10 cellular contexts compared by ENCODE assay signal in the genomic region with DNA sequence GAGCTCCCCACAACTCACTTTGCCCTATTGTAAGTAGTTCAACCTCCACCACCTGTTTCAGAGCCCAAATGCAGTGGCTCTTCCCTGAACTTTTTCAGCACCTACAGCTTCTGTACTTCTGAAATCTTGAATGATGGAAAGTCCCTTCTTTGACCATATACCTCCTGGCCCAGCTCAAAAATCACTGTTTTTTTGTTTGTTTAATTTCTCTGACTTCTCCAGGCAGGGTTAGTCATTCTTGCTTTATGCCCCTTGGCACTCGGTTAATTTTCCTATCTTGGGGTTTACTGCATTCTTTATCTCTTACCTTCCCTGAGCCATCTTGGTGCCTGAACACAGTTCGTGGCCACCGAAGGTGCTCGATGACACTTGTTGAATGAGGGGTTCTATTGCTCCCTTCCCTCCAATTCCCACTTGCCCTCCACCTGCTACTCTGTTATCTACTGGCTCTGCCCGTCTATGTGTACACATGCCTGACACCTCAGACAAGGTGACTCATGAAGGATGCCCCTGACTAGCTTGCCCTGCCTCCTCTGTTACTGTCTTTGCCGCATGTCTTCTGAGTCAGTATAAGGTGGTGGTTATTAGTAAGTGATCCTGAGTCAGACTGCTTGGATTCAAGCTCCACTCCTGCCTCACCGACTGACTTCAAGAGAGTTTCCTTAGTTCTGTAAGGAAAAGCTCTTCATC. TPM values are rescaled to one million over a fixed set of nuclear protein-coding genes. Genes with fewer than 3 reads are reported as not detected.
DNase-seq lines count a peak whose midpoint lies in the region; ATAC-seq and TF ChIP-seq lines count a peak whose summit lies in the region.
"Had no signal": no experiment of that assay in that cellular context is flagged by ENCODE, and none has a peak within 500 bp of the region (broad histone marks: within the 10 kb centered on the region; RNA-seq: fewer than 3 reads in every experiment).

No MANE protein-coding gene starts in this region.

- no peak for TF ChIP-seq CTCF in WTC11 (IDR thresholded peaks at IDR 0.05)

- H3K27me3 Mint-ChIP-seq in activated naive CD8-positive, alpha-beta T cell, result no peaks in the 10 kb centered on the region
- H3K27me3 Mint-ChIP-seq in WTC11 (ENCODE audit: low read depth), result no peaks in the 10 kb centered on the region

- CTCF ChIA-PET in WTC11 (lab: Charles Lee), result interaction anchor here (0.7 to 3.1 kb wide), 4 partner anchors 23 to 214 kb away, joined by 3 to 9 read pairs (median 4); partner anchors contain the start of gene AAAS

- H3K27ac Mint-ChIP-seq in activated naive CD8-positive, alpha-beta T cell, result peak overlapping the region; percentile 78
- H3K27ac Mint-ChIP-seq in WTC11, result no peak overlapping the region

- DNase-seq in AG08396 (ENCODE audit: low spot score) (peak; percentile 81), HK-2 (ENCODE audit: unreplicated experiment) (peak; percentile 77), mesenteric fat pad (ENCODE audit: low spot score) (peak; percentile 49), WTC11 (ENCODE audit: low spot score) (no peak), NCI-H146 (lab: John Stamatoyannopoulos, UW) (no peak)

- H3K36me3 Mint-ChIP-seq in activated naive CD8-positive, alpha-beta T cell, result no peaks in the 10 kb centered on the region
- H3K36me3 Mint-ChIP-seq in WTC11, result no peaks in the 10 kb centered on the region

- H3K9me3 Mint-ChIP-seq in activated naive CD8-positive, alpha-beta T cell (ENCODE audit: low read depth), result no peaks in the 10 kb centered on the region
- H3K9me3 Mint-ChIP-seq in WTC11, result no peaks in the 10 kb centered on the region

- POLR2A ChIA-PET in WTC11 (lab: Charles Lee), result no interaction called here

- no peak overlapping the region for H3K4me3 Mint-ChIP-seq in activated naive CD8-positive, alpha-beta T cell
- H3K4me3 Mint-ChIP-seq in WTC11, result no peak overlapping the region

- ATAC-seq in WTC11 (no peak), HG02981 (IDR thresholded peaks at IDR 0.05; ENCODE audit: unreplicated experiment) (no peak), HG03097 (IDR thresholded peaks at IDR 0.05; ENCODE audit: low FRiP score, unreplicated experiment) (no peak)

- peaks cover 8% of the 10 kb centered on the region for H3K4me1 Mint-ChIP-seq in activated naive CD8-positive, alpha-beta T cell (ENCODE audit: low read depth)
- no peaks in the 10 kb centered on the region for H3K4me1 Mint-ChIP-seq in WTC11

TF ChIP-seq in WTC11, 78 proteins besides CTCF, POLR2A, EP300 and RAD21:
- TF ChIP-seq, protein P1, sequence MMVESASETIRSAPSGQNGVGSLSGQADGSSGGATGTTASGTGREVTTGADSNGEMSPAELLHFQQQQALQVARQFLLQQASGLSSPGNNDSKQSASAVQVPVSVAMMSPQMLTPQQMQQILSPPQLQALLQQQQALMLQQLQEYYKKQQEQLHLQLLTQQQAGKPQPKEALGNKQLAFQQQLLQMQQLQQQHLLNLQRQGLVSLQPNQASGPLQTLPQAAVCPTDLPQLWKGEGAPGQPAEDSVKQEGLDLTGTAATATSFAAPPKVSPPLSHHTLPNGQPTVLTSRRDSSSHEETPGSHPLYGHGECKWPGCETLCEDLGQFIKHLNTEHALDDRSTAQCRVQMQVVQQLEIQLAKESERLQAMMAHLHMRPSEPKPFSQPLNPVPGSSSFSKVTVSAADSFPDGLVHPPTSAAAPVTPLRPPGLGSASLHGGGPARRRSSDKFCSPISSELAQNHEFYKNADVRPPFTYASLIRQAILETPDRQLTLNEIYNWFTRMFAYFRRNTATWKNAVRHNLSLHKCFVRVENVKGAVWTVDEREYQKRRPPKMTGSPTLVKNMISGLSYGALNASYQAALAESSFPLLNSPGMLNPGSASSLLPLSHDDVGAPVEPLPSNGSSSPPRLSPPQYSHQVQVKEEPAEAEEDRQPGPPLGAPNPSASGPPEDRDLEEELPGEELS (CRISPR knock-in tag; IDR thresholded peaks at IDR 0.05), result no peak
- TF ChIP-seq ZNF121 (CRISPR knock-in tag; IDR thresholded peaks at IDR 0.05), result no peak
- TF ChIP-seq CDX4 (CRISPR knock-in tag; IDR thresholded peaks at IDR 0.05; ENCODE audit: borderline replicate concordance), result no peak
- TF ChIP-seq, protein P2, sequence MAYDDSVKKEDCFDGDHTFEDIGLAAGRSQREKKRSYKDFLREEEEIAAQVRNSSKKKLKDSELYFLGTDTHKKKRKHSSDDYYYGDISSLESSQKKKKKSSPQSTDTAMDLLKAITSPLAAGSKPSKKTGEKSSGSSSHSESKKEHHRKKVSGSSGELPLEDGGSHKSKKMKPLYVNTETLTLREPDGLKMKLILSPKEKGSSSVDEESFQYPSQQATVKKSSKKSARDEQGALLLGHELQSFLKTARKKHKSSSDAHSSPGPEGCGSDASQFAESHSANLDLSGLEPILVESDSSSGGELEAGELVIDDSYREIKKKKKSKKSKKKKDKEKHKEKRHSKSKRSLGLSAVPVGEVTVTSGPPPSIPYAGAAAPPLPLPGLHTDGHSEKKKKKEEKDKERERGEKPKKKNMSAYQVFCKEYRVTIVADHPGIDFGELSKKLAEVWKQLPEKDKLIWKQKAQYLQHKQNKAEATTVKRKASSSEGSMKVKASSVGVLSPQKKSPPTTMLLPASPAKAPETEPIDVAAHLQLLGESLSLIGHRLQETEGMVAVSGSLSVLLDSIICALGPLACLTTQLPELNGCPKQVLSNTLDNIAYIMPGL (CRISPR knock-in tag; IDR thresholded peaks at IDR 0.05), result no peak
- TF ChIP-seq FOXP1 (CRISPR knock-in tag; IDR thresholded peaks at IDR 0.05; ENCODE audit: borderline replicate concordance), result no peak
- no peak for TF ChIP-seq E2F1 (CRISPR knock-in tag; IDR thresholded peaks at IDR 0.05)
- no peak for TF ChIP-seq USF1 (CRISPR knock-in tag; IDR thresholded peaks at IDR 0.05)

RNA-seq across cellular contexts. Expression of gene AMHR2, which starts 4.4 kb away (rescaled TPM):
- not detected for total RNA-seq in mesenteric fat pad
- total RNA-seq in WTC11 (2021), result not detected in 3 replicates
- total RNA-seq: activated CD8-positive, alpha-beta memory T cell treated with anti-CD3 and anti-CD28 coated beads for 36 hours; skeletal muscle tissue had no signal

RNA-seq across cellular contexts. Expression of gene PRR13, which starts 13.5 kb away (rescaled TPM):
- total RNA-seq in mesenteric fat pad (119 TPM), WTC11 (2021) (150 to 187 TPM (median 155 TPM) in 3 replicates)

RNA-seq across cellular contexts. Expression of gene PCBP2, which starts 23.9 kb away (rescaled TPM):
- total RNA-seq in mesenteric fat pad (722 TPM), WTC11 (2021) (981 to 1,004 TPM (median 984 TPM) in 3 replicates)

RNA-seq across cellular contexts. Expression of gene SP1, which starts 48.1 kb away (rescaled TPM):
- total RNA-seq in mesenteric fat pad, result 60.5 TPM
- total RNA-seq in WTC11 (2021), result 77.3 to 87.2 TPM (median 79.4 TPM) in 3 replicates

Comparison
In these comparisons a context has a peak if more than half of its experiments do, and no peak if none do; other contexts are left out.
1. DNase-seq: peak in AG08396 (single experiment), HK-2 (single experiment) and mesenteric fat pad (single experiment); none in WTC11 (single experiment) and NCI-H146 (single experiment).